Comparison of ENCODE assay signal across 20 cellular contexts in the genomic region with DNA sequence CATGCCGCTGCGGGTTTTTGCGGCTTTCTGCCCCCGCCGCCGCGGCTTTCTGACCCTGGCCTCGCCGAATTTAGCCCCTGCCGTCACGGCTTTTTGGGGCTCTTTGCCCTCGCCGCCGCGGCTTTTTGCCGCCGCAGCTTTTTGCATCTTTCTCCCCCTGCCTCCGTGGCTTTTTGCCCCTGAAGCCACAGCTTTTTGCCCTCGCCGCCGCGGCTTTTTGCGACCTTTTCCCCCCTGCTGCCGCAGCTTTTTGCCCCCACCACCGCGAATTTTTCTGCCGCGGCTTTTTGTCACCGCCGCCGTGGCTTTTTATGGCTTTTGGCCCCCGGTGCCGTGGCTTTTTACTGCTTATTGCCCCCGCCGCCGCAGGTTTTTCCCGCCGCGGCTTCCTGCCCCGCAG.
"Had no signal": no experiment of that assay in that cellular context is flagged by ENCODE, and none has a peak within 500 bp of the region (broad histone marks: within the 10 kb centered on the region; RNA-seq: fewer than 3 reads in every experiment).

No MANE protein-coding gene starts in this region.

- ATAC-seq: effector memory CD8-positive, alpha-beta T cell; left colon; right cardiac atrium; stimulated activated naive B cell treated with anti-CD40 and anti-IgM and Interleukin-4, amounts not matched to agents 10 μg/mL and 1 μg/mL and 100 μg/mL, for 72 hours had no signal

- H3K27me3 ChIP-seq: esophagus squamous epithelium, neural progenitor cell, suprapubic skin, transverse colon, vagina had no signal

- DNase-seq: cortex of kidney; effector memory CD8-positive, alpha-beta T cell; erythroblast; esophagus squamous epithelium; foreskin melanocyte; hypothalamus; immature natural killer cell; left colon; stimulated activated CD4-positive, alpha-beta T cell treated with anti-CD3 and anti-CD28 coated beads, Interleukin-15, amount 100 ng/mL, for 24 hours; stimulated activated CD4-positive, alpha-beta T cell treated with anti-CD3 and anti-CD28 coated beads, Interleukin-2, amount 100 ng/mL, for 48 hours; stimulated activated naive B cell treated with anti-CD40 and anti-IgM and Interleukin-4, amounts not matched to agents 10 μg/mL and 1 μg/mL and 100 μg/mL, for 72 hours; transverse colon had no signal

- H3K27ac ChIP-seq: esophagus squamous epithelium, neural progenitor cell, parathyroid adenoma, prostate gland, skin epidermis, suprapubic skin, transverse colon, vagina had no signal

- H2AFZ ChIP-seq: neural progenitor cell, parathyroid adenoma had no signal

- H3K79me2 ChIP-seq: parathyroid adenoma had no signal

- H3K36me3 ChIP-seq: esophagus squamous epithelium, neural progenitor cell, prostate gland, suprapubic skin, transverse colon, vagina had no signal

- H3K4me2 ChIP-seq: neural progenitor cell had no signal

- H3K4me3 ChIP-seq: esophagus squamous epithelium, lung, neural progenitor cell, prostate gland, skin epidermis, suprapubic skin, transverse colon, vagina had no signal

- H3K9me3 ChIP-seq: prostate gland, vagina had no signal

- H3K9ac ChIP-seq: neural progenitor cell, parathyroid adenoma had no signal

- H3K4me1 ChIP-seq: esophagus squamous epithelium, neural progenitor cell, parathyroid adenoma, prostate gland, suprapubic skin, transverse colon, vagina had no signal
